ENCODE assay signal across 20 cellular contexts in genomic region chr4:10716163-10716562, GRCh38. TPM values are rescaled to one million over a fixed set of nuclear protein-coding genes. Genes with fewer than 3 reads are reported as not detected.
"Had no signal": no experiment of that assay in that cellular context is flagged by ENCODE, and none has a peak within 500 bp of the region (broad histone marks: within the 10 kb centered on the region; RNA-seq: fewer than 3 reads in every experiment).

No MANE protein-coding gene starts in this region.

- H3K9me3 ChIP-seq: thyroid gland had no signal

- H3K27ac ChIP-seq: thyroid gland had no signal

- DNase-seq: activated CD4-positive, alpha-beta T cell treated with anti-CD3 and anti-CD28 coated beads for 4 hours; activated CD8-positive, alpha-beta T cell treated with anti-CD3 and anti-CD28 coated beads for 36 hours; activated effector memory CD4-positive, alpha-beta T cell treated with anti-CD3 and anti-CD28 coated beads, Interleukin-2, amount 50 U/mL, for 16 hours; activated T-cell treated with anti-CD3 and anti-CD28 coated beads, Interleukin-2, amount 50 U/mL, for 4 hours; amygdala; cerebellar nuclear complex; endodermal cell; left colon; mucosa of descending colon; naive thymus-derived CD4-positive, alpha-beta T cell; stimulated activated CD4-positive, alpha-beta T cell treated with anti-CD3 and anti-CD28 coated beads, Interleukin-2, amount 100 ng/mL, for 48 hours; thyroid gland had no signal

- H3K4me1 Mint-ChIP-seq: WTC11 had no signal

- ATAC-seq: activated CD8-positive, alpha-beta T cell treated with anti-CD3 and anti-CD28 coated beads for 36 hours; activated naive CD4-positive, alpha-beta T cell treated with anti-CD3 and anti-CD28 coated beads, Interleukin-2, amount 50 U/mL, for 72 hours; activated T-cell treated with anti-CD3 and anti-CD28 coated beads, Interleukin-2, amount 50 U/mL, for 4 hours; mucosa of descending colon; naive thymus-derived CD4-positive, alpha-beta T cell; stimulated activated memory B cell treated with anti-CD40 and anti-IgM and Interleukin-4, amounts not matched to agents 10 μg/mL and 1 μg/mL and 100 μg/mL, for 72 hours; WTC11 had no signal

- H3K27ac Mint-ChIP-seq: activated CD8-positive, alpha-beta T cell treated with anti-CD3 and anti-CD28 coated beads for 36 hours; activated naive CD4-positive, alpha-beta T cell treated with anti-CD3 and anti-CD28 coated beads, Interleukin-2, amount 50 U/mL, for 72 hours; naive thymus-derived CD4-positive, alpha-beta T cell; stimulated activated memory B cell treated with anti-CD40 and anti-IgM and Interleukin-4, amounts not matched to agents 10 μg/mL and 1 μg/mL and 100 μg/mL, for 72 hours; T-helper 1 cell treated with Interleukin-12 subunit alpha and Interleukin-12 subunit beta and Interleukin-4 antibody, amounts not matched to agents 30 μg/mL and 1 μg/mL, for 36 hours; WTC11 had no signal

- H3K4me1 ChIP-seq: thyroid gland had no signal

- H3K27me3 ChIP-seq: thyroid gland had no signal

- H3K36me3 ChIP-seq: thyroid gland had no signal

- H3K4me3 Mint-ChIP-seq: activated CD8-positive, alpha-beta T cell treated with anti-CD3 and anti-CD28 coated beads for 36 hours; activated T-cell treated with anti-CD3 and anti-CD28 coated beads, Interleukin-2, amount 50 U/mL, for 4 hours; endodermal cell; naive thymus-derived CD4-positive, alpha-beta T cell; stimulated activated memory B cell treated with anti-CD40 and anti-IgM and Interleukin-4, amounts not matched to agents 10 μg/mL and 1 μg/mL and 100 μg/mL, for 72 hours; T-helper 1 cell treated with Interleukin-12 subunit alpha and Interleukin-12 subunit beta and Interleukin-4 antibody, amounts not matched to agents 30 μg/mL and 1 μg/mL, for 36 hours; WTC11 had no signal

- H3K4me3 ChIP-seq: lung, mucosa of descending colon, thyroid gland had no signal

RNA-seq across cellular contexts. Expression of gene CLNK, which starts 31.6 kb away (rescaled TPM):
- total RNA-seq: dermis microvascular lymphatic vessel endothelial cell, endodermal cell, epithelial cell of proximal tubule, renal cortical epithelial cell, thyroid gland, WTC11 had no signal
- polyA plus RNA-seq: naive thymus-derived CD4-positive, alpha-beta T cell had no signal
